Comparison of ENCODE assay signal across 19 cellular contexts in genomic region chr2:9451231-9451630, GRCh38. TPM values are rescaled to one million over a fixed set of nuclear protein-coding genes. Genes with fewer than 3 reads are reported as not detected.
DNase-seq lines count a peak whose midpoint lies in the region; ATAC-seq and TF ChIP-seq lines count a peak whose summit lies in the region.
"Had no signal": no experiment of that assay in that cellular context is flagged by ENCODE, and none has a peak within 500 bp of the region (broad histone marks: within the 10 kb centered on the region; RNA-seq: fewer than 3 reads in every experiment).

No MANE protein-coding gene starts in this region.

- TF ChIP-seq CTCF in 22Rv1 (IDR thresholded peaks at IDR 0.05) = no peak
- TF ChIP-seq CTCF in C4-2B (conservative IDR thresholded peaks at IDR 0.05) = no peak
- TF ChIP-seq CTCF in VCaP (conservative IDR thresholded peaks at IDR 0.05) = no peak
- no peak for TF ChIP-seq CTCF in RWPE1 (conservative IDR thresholded peaks at IDR 0.05; ENCODE audit: low read depth)

- intact Hi-C loops in Right ventricle myocardium inferior (cut with DNase I) = no loop called here

- POLR2A ChIA-PET in RWPE1 (lab: Yijun Ruan, JAX; ENCODE audit: low non-redundant PET) = no interaction called here

- ATAC-seq in GM21528 (IDR thresholded peaks at IDR 0.05; ENCODE audit: low FRiP score, unreplicated experiment) (no peak), Right ventricle myocardium inferior (no peak)
- ATAC-seq: A549 had no signal

- CTCF ChIA-PET in RWPE1 (lab: Yijun Ruan, JAX) = no interaction called here

- peak; percentile 44 for DNase-seq in NCI-H69 (lab: John Stamatoyannopoulos, UW)
- DNase-seq in RWPE1 (ENCODE audit: low spot score) = no peak
- no peak for DNase-seq in Right ventricle myocardium inferior (ENCODE audit: missing footprints)
- DNase-seq in DMS153 treated with DMSO at 0.1 percent for 48 hours (lab: John Stamatoyannopoulos, UW; ENCODE audit: unreplicated experiment) = no peak
- DNase-seq: AML-193; CD4-positive, alpha-beta memory T cell; CD4-positive, CD25-positive, alpha-beta regulatory T cell; CD8-positive, alpha-beta memory T cell; COR-L47; DMS 273 treated with DMSO at 0.1 percent for 48 hours; DMS153; DMS79 treated with DMSO at 0.1 percent for 48 hours; GF-D8 had no signal

- H3K27ac ChIP-seq in 22Rv1 (0 out of 2 replicates have a peak overlapping the region, but pooled peaks have one; percentile 10), C4-2B (0 out of 2 replicates have a peak overlapping the region, but pooled peaks have one; percentile 8), VCaP (peak overlapping the region; percentile 66), RWPE1 (no peak overlapping the region)
- H3K27ac ChIP-seq: A549; BLaER1 treated with 17β-estradiol and CSF1 and Interleukin-3, amounts not matched to agents 10 nM and 100 nM had no signal

RNA-seq across cellular contexts. Expression of gene IAH1, which starts 23.1 kb away (rescaled TPM):
- total RNA-seq in Right ventricle myocardium inferior = 85.9 TPM

RNA-seq across cellular contexts. Expression of gene CPSF3, which starts 27.8 kb away (rescaled TPM):
- 16.5 TPM for total RNA-seq in Right ventricle myocardium inferior

RNA-seq across cellular contexts. Expression of gene ITGB1BP1, which starts 27.9 kb away (rescaled TPM):
- 93.1 TPM for total RNA-seq in Right ventricle myocardium inferior
